ENCODE assay signal across 28 cellular contexts in genomic region chr3:38334142-38334541, GRCh38. TPM values are rescaled to one million over a fixed set of nuclear protein-coding genes. Genes with fewer than 3 reads are reported as not detected.
"Had no signal": no experiment of that assay in that cellular context is flagged by ENCODE, and none has a peak within 500 bp of the region (broad histone marks: within the 10 kb centered on the region; RNA-seq: fewer than 3 reads in every experiment).

No MANE protein-coding gene starts in this region.

- H3K9me3 ChIP-seq: body of pancreas had no signal

- H3K4me1 ChIP-seq: body of pancreas had no signal

- H3K27ac ChIP-seq: body of pancreas, epithelial cell of prostate, VCaP had no signal

- H3K4me3 ChIP-seq: body of pancreas had no signal

- H3K27me3 ChIP-seq: body of pancreas had no signal

- H3K9me3 Mint-ChIP-seq: activated CD4-positive, alpha-beta memory T cell treated with anti-CD3 and anti-CD28 coated beads, Interleukin-2, amount 10 ng/mL, durations not matched to agents 7 days and 5 days; activated CD4-positive, alpha-beta T cell treated with anti-CD3 and anti-CD28 coated beads, Interleukin-2, amount 10 ng/mL, durations not matched to agents 7 days and 5 days; activated naive CD4-positive, alpha-beta T cell treated with anti-CD3 and anti-CD28 coated beads for 36 hours; activated naive CD4-positive, alpha-beta T cell treated with anti-CD3 and anti-CD28 coated beads, Interleukin-2, amount 50 U/mL, for 24 hours; activated naive CD8-positive, alpha-beta T cell treated with anti-CD3 and anti-CD28 coated beads, Interleukin-2, amount 10 ng/mL, durations not matched to agents 7 days and 5 days; activated T-helper 17 cell treated with anti-CD3 and anti-CD28 coated beads, Interleukin-2, amount 50 U/mL, for 72 hours; T-cell; T-helper 1 cell treated with Interleukin-12 subunit alpha and Interleukin-12 subunit beta and Interleukin-4 antibody, amounts not matched to agents 30 μg/mL and 1 μg/mL, for 36 hours; WTC11 had no signal

- H3K27ac Mint-ChIP-seq: activated CD4-positive, alpha-beta memory T cell treated with anti-CD3 and anti-CD28 coated beads, Interleukin-2, amount 10 ng/mL, durations not matched to agents 7 days and 5 days; activated CD4-positive, alpha-beta T cell treated with anti-CD3 and anti-CD28 coated beads, Interleukin-2, amount 10 ng/mL, durations not matched to agents 7 days and 5 days; activated CD8-positive, alpha-beta memory T cell treated with anti-CD3 and anti-CD28 coated beads, Interleukin-2, amount 10 ng/mL, durations not matched to agents 7 days and 5 days; activated naive CD4-positive, alpha-beta T cell treated with anti-CD3 and anti-CD28 coated beads for 36 hours; activated naive CD4-positive, alpha-beta T cell treated with anti-CD3 and anti-CD28 coated beads, Interleukin-2, amount 50 U/mL, for 24 hours; activated naive CD8-positive, alpha-beta T cell treated with anti-CD3 and anti-CD28 coated beads, Interleukin-2, amount 10 ng/mL, durations not matched to agents 7 days and 5 days; activated T-helper 17 cell treated with anti-CD3 and anti-CD28 coated beads, Interleukin-2, amount 50 U/mL, for 72 hours; T-cell; T-helper 1 cell treated with Interleukin-12 subunit alpha and Interleukin-12 subunit beta and Interleukin-4 antibody, amounts not matched to agents 30 μg/mL and 1 μg/mL, for 36 hours; WTC11 had no signal

- H3K4me1 Mint-ChIP-seq: activated CD4-positive, alpha-beta memory T cell treated with anti-CD3 and anti-CD28 coated beads, Interleukin-2, amount 10 ng/mL, durations not matched to agents 7 days and 5 days; activated CD4-positive, alpha-beta T cell treated with anti-CD3 and anti-CD28 coated beads, Interleukin-2, amount 10 ng/mL, durations not matched to agents 7 days and 5 days; activated naive CD4-positive, alpha-beta T cell treated with anti-CD3 and anti-CD28 coated beads, Interleukin-2, amount 50 U/mL, for 24 hours; activated T-helper 17 cell treated with anti-CD3 and anti-CD28 coated beads, Interleukin-2, amount 50 U/mL, for 72 hours; T-cell; WTC11 had no signal

- H3K36me3 Mint-ChIP-seq: activated CD8-positive, alpha-beta memory T cell treated with anti-CD3 and anti-CD28 coated beads, Interleukin-2, amount 10 ng/mL, durations not matched to agents 7 days and 5 days; activated naive CD4-positive, alpha-beta T cell treated with anti-CD3 and anti-CD28 coated beads, Interleukin-2, amount 50 U/mL, for 24 hours; activated naive CD8-positive, alpha-beta T cell treated with anti-CD3 and anti-CD28 coated beads, Interleukin-2, amount 10 ng/mL, durations not matched to agents 7 days and 5 days; T-cell; WTC11 had no signal

- H3K27me3 Mint-ChIP-seq: activated naive CD4-positive, alpha-beta T cell treated with anti-CD3 and anti-CD28 coated beads, Interleukin-2, amount 50 U/mL, for 24 hours; activated T-helper 17 cell treated with anti-CD3 and anti-CD28 coated beads, Interleukin-2, amount 50 U/mL, for 72 hours had no signal

- ATAC-seq: activated CD8-positive, alpha-beta memory T cell treated with anti-CD3 and anti-CD28 coated beads, Interleukin-2, amount 10 ng/mL, durations not matched to agents 7 days and 5 days; activated T-helper 17 cell treated with anti-CD3 and anti-CD28 coated beads, Interleukin-2, amount 50 U/mL, for 72 hours; body of pancreas; T-cell; WTC11 had no signal

- DNase-seq: activated CD4-positive, alpha-beta memory T cell treated with anti-CD3 and anti-CD28 coated beads, Interleukin-2, amount 10 ng/mL, durations not matched to agents 7 days and 5 days; activated CD4-positive, alpha-beta T cell treated with anti-CD3 and anti-CD28 coated beads for 1 hour; activated CD4-positive, alpha-beta T cell treated with anti-CD3 and anti-CD28 coated beads for 4 hours; activated CD4-positive, alpha-beta T cell treated with anti-CD3 and anti-CD28 coated beads, Interleukin-2, amount 10 ng/mL, durations not matched to agents 7 days and 5 days; activated CD4-positive, alpha-beta T cell treated with anti-CD3 and anti-CD28 coated beads, Interleukin-2, amount 50 U/mL, for 4 hours; activated CD8-positive, alpha-beta memory T cell treated with anti-CD3 and anti-CD28 coated beads, Interleukin-2, amount 10 ng/mL, durations not matched to agents 7 days and 5 days; activated CD8-positive, alpha-beta memory T cell treated with anti-CD3 and anti-CD28 coated beads, Interleukin-2, amount 50 U/mL, for 4 hours; activated effector memory CD4-positive, alpha-beta T cell treated with Interleukin-2 at 50 U/mL for 16 hours; activated naive CD4-positive, alpha-beta T cell treated with anti-CD3 and anti-CD28 coated beads for 36 hours; activated naive CD8-positive, alpha-beta T cell treated with anti-CD3 and anti-CD28 coated beads, Interleukin-2, amount 10 ng/mL, durations not matched to agents 7 days and 5 days; activated T-cell treated with anti-CD3 and anti-CD28 coated beads, Interleukin-2, amount 50 U/mL, for 1 hour; amniotic stem cell; aorta; body of pancreas; caudate nucleus; effector CD8-positive, alpha-beta T cell; SW 1271; T-cell; T-helper 9 cell had no signal

- H3K4me3 Mint-ChIP-seq: activated CD4-positive, alpha-beta memory T cell treated with anti-CD3 and anti-CD28 coated beads, Interleukin-2, amount 10 ng/mL, durations not matched to agents 7 days and 5 days; activated CD4-positive, alpha-beta T cell treated with anti-CD3 and anti-CD28 coated beads, Interleukin-2, amount 10 ng/mL, durations not matched to agents 7 days and 5 days; activated CD8-positive, alpha-beta memory T cell treated with anti-CD3 and anti-CD28 coated beads, Interleukin-2, amount 10 ng/mL, durations not matched to agents 7 days and 5 days; activated naive CD4-positive, alpha-beta T cell treated with anti-CD3 and anti-CD28 coated beads for 36 hours; activated naive CD4-positive, alpha-beta T cell treated with anti-CD3 and anti-CD28 coated beads, Interleukin-2, amount 50 U/mL, for 24 hours; activated naive CD8-positive, alpha-beta T cell treated with anti-CD3 and anti-CD28 coated beads, Interleukin-2, amount 10 ng/mL, durations not matched to agents 7 days and 5 days; activated T-helper 17 cell treated with anti-CD3 and anti-CD28 coated beads, Interleukin-2, amount 50 U/mL, for 72 hours; T-cell; T-helper 1 cell treated with Interleukin-12 subunit alpha and Interleukin-12 subunit beta and Interleukin-4 antibody, amounts not matched to agents 30 μg/mL and 1 μg/mL, for 36 hours; WTC11 had no signal

RNA-seq across cellular contexts. Expression of gene SLC22A14, which starts 52.0 kb away (rescaled TPM):
- total RNA-seq: activated CD4-positive, alpha-beta memory T cell treated with anti-CD3 and anti-CD28 coated beads, Interleukin-2, amount 10 ng/mL, durations not matched to agents 7 days and 5 days; activated CD4-positive, alpha-beta T cell treated with anti-CD3 and anti-CD28 coated beads, Interleukin-2, amount 10 ng/mL, durations not matched to agents 7 days and 5 days; activated CD8-positive, alpha-beta memory T cell treated with anti-CD3 and anti-CD28 coated beads, Interleukin-2, amount 10 ng/mL, durations not matched to agents 7 days and 5 days; activated naive CD4-positive, alpha-beta T cell treated with anti-CD3 and anti-CD28 coated beads for 36 hours; body of pancreas; dermis microvascular lymphatic vessel endothelial cell; endothelial cell of umbilical vein; T-helper 2 cell treated with Interferon-gamma antibody and Interleukin-4, amounts not matched to agents 100 ng/mL and 5 ng/mL, for 36 hours; WTC11 had no signal
